17 cellular contexts compared by ENCODE assay signal in genomic region chr3:197475514-197475913, GRCh38.
"Had no signal": no experiment of that assay in that cellular context is flagged by ENCODE, and none has a peak within 500 bp of the region (broad histone marks: within the 10 kb centered on the region; RNA-seq: fewer than 3 reads in every experiment).

No MANE protein-coding gene starts in this region.

- H3K36me3 Mint-ChIP-seq: naive thymus-derived CD4-positive, alpha-beta T cell had no signal

- H3K9me3 ChIP-seq: gastrocnemius medialis, neutrophil, right atrium auricular region, sigmoid colon, stomach, thoracic aorta had no signal

- H3K4me1 Mint-ChIP-seq: naive thymus-derived CD4-positive, alpha-beta T cell had no signal

- H3K27me3 ChIP-seq: hepatocyte, right atrium auricular region, sigmoid colon had no signal

- H3K4me2 ChIP-seq: hepatocyte had no signal

- H3K4me3 ChIP-seq: gastrocnemius medialis, hepatocyte, right atrium auricular region, sigmoid colon, skin epidermis, stomach, thoracic aorta had no signal

- H3K79me2 ChIP-seq: hepatocyte had no signal

- FAIRE-seq: endometrium had no signal

- H3K4me3 Mint-ChIP-seq: naive thymus-derived CD4-positive, alpha-beta T cell had no signal

- H3K4me1 ChIP-seq: gastrocnemius medialis, right atrium auricular region, sigmoid colon, stomach had no signal

- H2AFZ ChIP-seq: hepatocyte had no signal

- H3K27ac ChIP-seq: gastrocnemius medialis, hepatocyte, neutrophil, right atrium auricular region, sigmoid colon, stomach, thoracic aorta had no signal

- H3K27ac Mint-ChIP-seq: naive thymus-derived CD4-positive, alpha-beta T cell had no signal

- DNase-seq: effector memory CD4-positive, alpha-beta T cell; gastrocnemius medialis; kidney glomerular epithelial cell; mesendoderm; naive thymus-derived CD4-positive, alpha-beta T cell; sigmoid colon; stimulated activated CD4-positive, alpha-beta T cell treated with anti-CD3 and anti-CD28 coated beads, Interleukin-12 subunit alpha, Interleukin-12 subunit beta, amount 100 ng/mL, for 4 hours; stimulated activated naive CD4-positive, alpha-beta T cell; stomach; substantia nigra; trophoblast cell had no signal

- H3K36me3 ChIP-seq: gastrocnemius medialis, neutrophil, right atrium auricular region, sigmoid colon, stomach, thoracic aorta had no signal

- H3K9me3 Mint-ChIP-seq: naive thymus-derived CD4-positive, alpha-beta T cell had no signal
